In genomic region chr5:177022386-177023246, GRCh38 we compare ENCODE assay signal across 8 cellular contexts. TPM values are rescaled to one million over a fixed set of nuclear protein-coding genes. Genes with fewer than 3 reads are reported as not detected.
A peak's percentile ranks its signal among the peaks of the same experiment; 100 is the strongest.
DNase-seq lines count a peak whose midpoint lies in the region; ATAC-seq and TF ChIP-seq lines count a peak whose summit lies in the region.

A gene with protein sequence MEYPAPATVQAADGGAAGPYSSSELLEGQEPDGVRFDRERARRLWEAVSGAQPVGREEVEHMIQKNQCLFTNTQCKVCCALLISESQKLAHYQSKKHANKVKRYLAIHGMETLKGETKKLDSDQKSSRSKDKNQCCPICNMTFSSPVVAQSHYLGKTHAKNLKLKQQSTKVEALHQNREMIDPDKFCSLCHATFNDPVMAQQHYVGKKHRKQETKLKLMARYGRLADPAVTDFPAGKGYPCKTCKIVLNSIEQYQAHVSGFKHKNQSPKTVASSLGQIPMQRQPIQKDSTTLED (plus strand): TSS chr5:177022696. CDS start chr5:177022739, 43 bp downstream.

- H3K36me3 Mint-ChIP-seq in CD4-positive, CD25-positive, alpha-beta regulatory T cell = peaks cover 7% of the 10 kb centered on the region
- H3K36me3 Mint-ChIP-seq in activated CD4-positive, alpha-beta memory T cell treated with anti-CD3 and anti-CD28 coated beads for 36 hours = peaks cover 15% of the 10 kb centered on the region

- H3K27ac ChIP-seq in CD4-positive, CD25-positive, alpha-beta regulatory T cell (ENCODE audit: insufficient read depth, low read length, poor library complexity, severe bottlenecking) = peak within 1 kb of the TSS; percentile 88
- H3K27ac ChIP-seq in duodenal mucosa (ENCODE audit: low read depth, low read length) = no peak within 1 kb of the TSS

- H3K9ac ChIP-seq in duodenal mucosa (ENCODE audit: low read depth in 1 of 2, low read length in 2 of 2) = peak within 1 kb of the TSS; percentile 62 to 89

- H3K36me3 ChIP-seq in CD4-positive, CD25-positive, alpha-beta regulatory T cell (ENCODE audit: control insufficient read depth, insufficient read depth, low read length) = no peaks in the 10 kb centered on the region
- no peaks in the 10 kb centered on the region for H3K36me3 ChIP-seq in duodenal mucosa (ENCODE audit: control insufficient read depth in 1 of 2, insufficient read depth in 2 of 2, low read length in 2 of 2)

- POLR2A ChIA-PET in activated CD4-positive, alpha-beta memory T cell treated with anti-CD3 and anti-CD28 coated beads for 36 hours (lab: Charles Lee) = interaction anchor here (0.8 to 2.8 kb wide), 4 partner anchors 11 to 362 kb away, joined by 3 to 14 read pairs (median 4); partner anchors contain the start of gene UIMC1

- no peaks in the 10 kb centered on the region for H3K9me3 ChIP-seq in CD4-positive, CD25-positive, alpha-beta regulatory T cell (ENCODE audit: control insufficient read depth in 2 of 2, low read length in 2 of 2)
- H3K9me3 ChIP-seq in duodenal mucosa (ENCODE audit: control insufficient read depth in 1 of 2, low read length in 2 of 2) = no peaks in the 10 kb centered on the region

- intact Hi-C loops in activated CD4-positive, alpha-beta memory T cell treated with anti-CD3 and anti-CD28 coated beads for 36 hours (cut with micrococcal nuclease) = loop anchor here (1.0 kb wide), 1 partner anchor 16 kb away; the partner anchor contains the start of gene UIMC1
- intact Hi-C loops in lower leg skin (cut with DNase I; ENCODE audit: low total_unique reads) = no loop called here

- TF ChIP-seq POLR2A in lower leg skin (IDR thresholded peaks at IDR 0.05) = no peak

- H3K27ac Mint-ChIP-seq in CD4-positive, CD25-positive, alpha-beta regulatory T cell = peak within 1 kb of the TSS; percentile 98 to 99 (median 98)
- H3K27ac Mint-ChIP-seq in activated CD4-positive, alpha-beta memory T cell treated with anti-CD3 and anti-CD28 coated beads for 36 hours = peak within 1 kb of the TSS; percentile 89

- TF ChIP-seq CTCF in lower leg skin (IDR thresholded peaks at IDR 0.05) = no peak

- H3K27me3 Mint-ChIP-seq in CD4-positive, CD25-positive, alpha-beta regulatory T cell = no peaks in the 10 kb centered on the region
- no peaks in the 10 kb centered on the region for H3K27me3 Mint-ChIP-seq in activated CD4-positive, alpha-beta memory T cell treated with anti-CD3 and anti-CD28 coated beads for 36 hours

- DNase-seq in CD4-positive, CD25-positive, alpha-beta regulatory T cell = peak; percentile 92 to 95 (median 92)
- peak; percentile 81 for DNase-seq in HK-2 (ENCODE audit: unreplicated experiment)
- DNase-seq in NCI-H82 treated with DMSO at 0.1 percent for 48 hours (lab: John Stamatoyannopoulos, UW; ENCODE audit: unreplicated experiment) = peak; percentile 84
- DNase-seq in activated CD4-positive, alpha-beta memory T cell treated with anti-CD3 and anti-CD28 coated beads for 36 hours = peak; percentile 94
- DNase-seq in lower leg skin (ENCODE audit: low spot score in 2 of 2) = peak; percentile 87 to 97
- DNase-seq in stimulated activated CD4-positive, alpha-beta T cell treated with anti-CD3 and anti-CD28 coated beads, Interleukin-4, amount 100 ng/mL, for 4 hours = peak; percentile 89 to 90

- peaks cover 25 to 53% (median 41%) of the 10 kb centered on the region in 4 donors for H3K4me1 Mint-ChIP-seq in CD4-positive, CD25-positive, alpha-beta regulatory T cell
- H3K4me1 Mint-ChIP-seq in activated CD4-positive, alpha-beta memory T cell treated with anti-CD3 and anti-CD28 coated beads for 36 hours (ENCODE audit: low read depth) = peaks cover 33% of the 10 kb centered on the region

- peaks cover 28% of the 10 kb centered on the region for H3K4me1 ChIP-seq in CD4-positive, CD25-positive, alpha-beta regulatory T cell (ENCODE audit: control insufficient read depth, insufficient read depth, low read length, poor library complexity, severe bottlenecking)
- H3K4me1 ChIP-seq in duodenal mucosa (ENCODE audit: control insufficient read depth in 1 of 2, insufficient read depth in 2 of 2, low read length in 2 of 2) = peaks cover 9 to 18% of the 10 kb centered on the region in 2 donors

- no peaks in the 10 kb centered on the region for H3K27me3 ChIP-seq in CD4-positive, CD25-positive, alpha-beta regulatory T cell (ENCODE audit: control insufficient read depth, insufficient read depth, low read length)
- no peaks in the 10 kb centered on the region for H3K27me3 ChIP-seq in duodenal mucosa (ENCODE audit: control insufficient read depth in 1 of 2, insufficient read depth in 2 of 2, low read length in 2 of 2)

- H3K4me3 ChIP-seq in CD4-positive, CD25-positive, alpha-beta regulatory T cell (ENCODE audit: low read depth, low read length) = peak within 1 kb of the TSS; percentile 98
- H3K4me3 ChIP-seq in duodenal mucosa (ENCODE audit: low read depth in 1 of 2, low read length in 2 of 2) = peak within 1 kb of the TSS; percentile 86 to 92
- peak within 1 kb of the TSS; percentile 76 for H3K4me3 ChIP-seq in lower leg skin (ENCODE audit: low read depth, poor library complexity, severe bottlenecking)

- ATAC-seq in CD4-positive, CD25-positive, alpha-beta regulatory T cell (ENCODE audit: low read depth in 2 of 2) = peak; percentile 93 to 95
- ATAC-seq in GM19438 (IDR thresholded peaks at IDR 0.05; ENCODE audit: low read depth, unreplicated experiment) = peak; percentile 85

- WGBS in lower leg skin, 2 donors = 0 to 1% methylated on average over 47 to 56 of the region's 75 CpGs

- no peaks in the 10 kb centered on the region for H3K9me3 Mint-ChIP-seq in CD4-positive, CD25-positive, alpha-beta regulatory T cell
- H3K9me3 Mint-ChIP-seq in activated CD4-positive, alpha-beta memory T cell treated with anti-CD3 and anti-CD28 coated beads for 36 hours = no peaks in the 10 kb centered on the region

- CTCF ChIA-PET in activated CD4-positive, alpha-beta memory T cell treated with anti-CD3 and anti-CD28 coated beads for 36 hours (lab: Charles Lee) = interaction anchor here (0.8 to 2.5 kb wide), 7 partner anchors 13 to 51 kb away, joined by 3 to 11 read pairs (median 4); no protein-coding TSS in a partner anchor

- H3K4me3 Mint-ChIP-seq in CD4-positive, CD25-positive, alpha-beta regulatory T cell = peak within 1 kb of the TSS; percentile 95 to 100 (median 98)
- peak within 1 kb of the TSS; percentile 89 for H3K4me3 Mint-ChIP-seq in activated CD4-positive, alpha-beta memory T cell treated with anti-CD3 and anti-CD28 coated beads for 36 hours

RNA-seq across cellular contexts. Expression of the gene that starts here (rescaled TPM):
- 24.2 TPM for total RNA-seq in CD4-positive, CD25-positive, alpha-beta regulatory T cell
- polyA plus RNA-seq in CD4-positive, CD25-positive, alpha-beta regulatory T cell = 10 to 100 TPM; 10.5 to 22.1 (median 14.2) TPM
- 10 to 100 TPM; 12.7 to 15.6 TPM for total RNA-seq in activated CD4-positive, alpha-beta memory T cell treated with anti-CD3 and anti-CD28 coated beads for 36 hours
- 10 to 100 TPM in 3 of 4 donors, 1 to 10 TPM in 1; 8.4 to 21.6 (median 16.3) TPM for total RNA-seq in lower leg skin
